In genomic region chr6:169396554-169397163, GRCh38 we compare ENCODE assay signal across 19 cellular contexts.
DNase-seq lines count a peak whose midpoint lies in the region; ATAC-seq and TF ChIP-seq lines count a peak whose summit lies in the region.
"Had no signal": no experiment of that assay in that cellular context is flagged by ENCODE, and none has a peak within 500 bp of the region (broad histone marks: within the 10 kb centered on the region; RNA-seq: fewer than 3 reads in every experiment).

No MANE protein-coding gene starts in this region.

- H3K4me1 ChIP-seq in lung (ENCODE audit: control insufficient read depth in 2 of 2, insufficient read depth in 2 of 2, low read length in 2 of 2) (no peaks in the 10 kb centered on the region), tibial artery (no peaks in the 10 kb centered on the region)
- no peaks in the 10 kb centered on the region for H3K4me1 ChIP-seq in CD8-positive, alpha-beta T cell (ENCODE audit: insufficient read depth, low read length)
- H3K4me1 ChIP-seq: A549 had no signal

- H3K27ac ChIP-seq in lung (ENCODE audit: low read depth in 1 of 2, low read length in 1 of 2) (no peak overlapping the region), tibial artery (no peak overlapping the region)
- no peak overlapping the region for H3K27ac ChIP-seq in CD8-positive, alpha-beta T cell (ENCODE audit: low read depth, low read length)
- H3K27ac ChIP-seq: A549, C4-2B, PC-9 had no signal

- ATAC-seq in activated naive CD8-positive, alpha-beta T cell treated with anti-CD3 and anti-CD28 coated beads, Interleukin-2, amount 50 U/mL, for 24 hours, result peak; percentile 10
- no peak for ATAC-seq in lung (ENCODE audit: insufficient read depth, low FRiP score)
- no peak for ATAC-seq in CD8-positive, alpha-beta T cell
- ATAC-seq: A549, K562 had no signal

- peaks cover 0 to 6% of the 10 kb centered on the region in 2 donors for H3K9me3 ChIP-seq in lung (ENCODE audit: control insufficient read depth in 2 of 2, insufficient read depth in 1 of 2, low read length in 1 of 2)
- H3K9me3 ChIP-seq in CD8-positive, alpha-beta T cell (ENCODE audit: low read length), result no peaks in the 10 kb centered on the region
- H3K9me3 ChIP-seq in tibial artery, result peaks cover 0 to 1% (median 0%) of the 10 kb centered on the region in 3 donors
- H3K9me3 ChIP-seq: A549 had no signal

- POLR2A ChIA-PET in CD8-positive, alpha-beta T cell (lab: Charles Lee), result no interaction called here

- H3K36me3 ChIP-seq in lung (ENCODE audit: control insufficient read depth in 2 of 2, insufficient read depth in 2 of 2, low read length in 2 of 2) (no peaks in the 10 kb centered on the region), tibial artery (no peaks in the 10 kb centered on the region)
- no peaks in the 10 kb centered on the region for H3K36me3 ChIP-seq in CD8-positive, alpha-beta T cell (ENCODE audit: insufficient read depth, low read length)

- CTCF ChIA-PET in CD8-positive, alpha-beta T cell (lab: Charles Lee), result no interaction called here

- no peaks in the 10 kb centered on the region for H3K36me3 Mint-ChIP-seq in activated naive CD8-positive, alpha-beta T cell treated with anti-CD3 and anti-CD28 coated beads, Interleukin-2, amount 50 U/mL, for 24 hours (ENCODE audit: low read depth)
- H3K36me3 Mint-ChIP-seq in activated naive CD8-positive, alpha-beta T cell treated with anti-CD3 and anti-CD28 coated beads for 36 hours, result no peaks in the 10 kb centered on the region
- no peaks in the 10 kb centered on the region for H3K36me3 Mint-ChIP-seq in CD8-positive, alpha-beta T cell

- H3K27me3 ChIP-seq in lung (ENCODE audit: control insufficient read depth, insufficient read depth) (no peaks in the 10 kb centered on the region), tibial artery (no peaks in the 10 kb centered on the region)
- no peaks in the 10 kb centered on the region for H3K27me3 ChIP-seq in CD8-positive, alpha-beta T cell (ENCODE audit: insufficient read depth, low read length)

- H3K9me3 Mint-ChIP-seq in activated naive CD8-positive, alpha-beta T cell treated with anti-CD3 and anti-CD28 coated beads, Interleukin-2, amount 50 U/mL, for 24 hours, result no peaks in the 10 kb centered on the region
- H3K9me3 Mint-ChIP-seq in activated naive CD8-positive, alpha-beta T cell treated with anti-CD3 and anti-CD28 coated beads for 36 hours, result peaks cover 6% of the 10 kb centered on the region
- no peaks in the 10 kb centered on the region for H3K9me3 Mint-ChIP-seq in CD8-positive, alpha-beta T cell

- H3K4me3 Mint-ChIP-seq in activated naive CD8-positive, alpha-beta T cell treated with anti-CD3 and anti-CD28 coated beads, Interleukin-2, amount 50 U/mL, for 24 hours, result no peak overlapping the region
- no peak overlapping the region for H3K4me3 Mint-ChIP-seq in activated naive CD8-positive, alpha-beta T cell treated with anti-CD3 and anti-CD28 coated beads for 36 hours
- no peak overlapping the region for H3K4me3 Mint-ChIP-seq in CD8-positive, alpha-beta T cell

- intact Hi-C loops in CD8-positive, alpha-beta T cell (cut with DNase I, micrococcal nuclease), result no loop called here
- intact Hi-C loops in tibial artery (cut with DNase I; ENCODE audit: low total_unique reads), result no loop called here

- no peak for DNase-seq in activated naive CD8-positive, alpha-beta T cell treated with anti-CD3 and anti-CD28 coated beads, Interleukin-2, amount 50 U/mL, for 24 hours
- no peak for DNase-seq in activated naive CD8-positive, alpha-beta T cell treated with anti-CD3 and anti-CD28 coated beads for 36 hours
- DNase-seq in NOMO-1 treated with DMSO at 0.1 percent for 48 hours (lab: John Stamatoyannopoulos, UW; ENCODE audit: unreplicated experiment) (peak; percentile 6), lung (ENCODE audit: low spot score) (peak; percentile 24), NCI-H2107 treated with DMSO at 0.1 percent for 48 hours (lab: John Stamatoyannopoulos, UW; ENCODE audit: unreplicated experiment) (no peak), tibial artery (no peak)
- no peak for DNase-seq in CD8-positive, alpha-beta T cell
- DNase-seq: DMS79 treated with DMSO at 0.1 percent for 48 hours; NCI-H1092; NCI-H146; NCI-H2029 treated with DMSO at 0.1 percent for 48 hours; NCI-H2171 treated with DMSO at 0.1 percent for 48 hours; NCI-H446; NCI-H748 treated with DMSO at 0.1 percent for 48 hours; NK-92 treated with Interleukin-12 subunit alpha and Interleukin-12 subunit beta, amount 100 ng/mL, for 24 hours; PC-9 had no signal

- no peak for TF ChIP-seq CTCF in lung (IDR thresholded peaks at IDR 0.05; ENCODE audit: control extremely low read depth, extremely low read depth)
- no peak for TF ChIP-seq CTCF in CD8-positive, alpha-beta T cell (IDR thresholded peaks at IDR 0.05)
- TF ChIP-seq CTCF in tibial artery (IDR thresholded peaks at IDR 0.05), result no peak

- peaks cover 4% of the 10 kb centered on the region for H3K27me3 Mint-ChIP-seq in activated naive CD8-positive, alpha-beta T cell treated with anti-CD3 and anti-CD28 coated beads, Interleukin-2, amount 50 U/mL, for 24 hours
- H3K27me3 Mint-ChIP-seq in activated naive CD8-positive, alpha-beta T cell treated with anti-CD3 and anti-CD28 coated beads for 36 hours, result peaks cover 4% of the 10 kb centered on the region
- peaks cover 18% of the 10 kb centered on the region for H3K27me3 Mint-ChIP-seq in CD8-positive, alpha-beta T cell (ENCODE audit: low read depth)

- 91 to 92% methylated on average over 17 to 19 of the region's 19 CpGs for WGBS in lung, 2 donors

- no peak overlapping the region for H3K4me3 ChIP-seq in lung
- no peak overlapping the region for H3K4me3 ChIP-seq in CD8-positive, alpha-beta T cell (ENCODE audit: low read depth, low read length)
- H3K4me3 ChIP-seq in tibial artery, result no peak overlapping the region
- H3K4me3 ChIP-seq: A549, K562, PC-9 had no signal

- H3K4me1 Mint-ChIP-seq in activated naive CD8-positive, alpha-beta T cell treated with anti-CD3 and anti-CD28 coated beads, Interleukin-2, amount 50 U/mL, for 24 hours, result peaks cover 2% of the 10 kb centered on the region
- no peaks in the 10 kb centered on the region for H3K4me1 Mint-ChIP-seq in activated naive CD8-positive, alpha-beta T cell treated with anti-CD3 and anti-CD28 coated beads for 36 hours
- no peaks in the 10 kb centered on the region for H3K4me1 Mint-ChIP-seq in CD8-positive, alpha-beta T cell (ENCODE audit: low read depth)

- no peak overlapping the region for H3K27ac Mint-ChIP-seq in activated naive CD8-positive, alpha-beta T cell treated with anti-CD3 and anti-CD28 coated beads, Interleukin-2, amount 50 U/mL, for 24 hours
- no peak overlapping the region for H3K27ac Mint-ChIP-seq in activated naive CD8-positive, alpha-beta T cell treated with anti-CD3 and anti-CD28 coated beads for 36 hours
- H3K27ac Mint-ChIP-seq in CD8-positive, alpha-beta T cell, result no peak overlapping the region

Comparison
In these comparisons a context has a peak if more than half of its experiments do, and no peak if none do; other contexts are left out.
1. DNase-seq: peak in NOMO-1 treated with DMSO at 0.1 percent for 48 hours (single experiment) and lung (single experiment); none in activated naive CD8-positive, alpha-beta T cell treated with anti-CD3 and anti-CD28 coated beads, Interleukin-2, amount 50 U/mL, for 24 hours (single experiment), activated naive CD8-positive, alpha-beta T cell treated with anti-CD3 and anti-CD28 coated beads for 36 hours (single experiment), CD8-positive, alpha-beta T cell (0 of 7), NCI-H2107 treated with DMSO at 0.1 percent for 48 hours (single experiment) and tibial artery (0 of 2).